Comparison of ENCODE assay signal across 8 cellular contexts in genomic region chr2:3728104-3729054, GRCh38. TPM values are rescaled to one million over a fixed set of nuclear protein-coding genes. Genes with fewer than 3 reads are reported as not detected.
DNase-seq lines count a peak whose midpoint lies in the region; ATAC-seq and TF ChIP-seq lines count a peak whose summit lies in the region.

No MANE protein-coding gene starts in this region.

- H3F3A ChIP-seq in MM.1S (ENCODE audit: insufficient read depth, low read length), result no peaks in the 10 kb centered on the region

- H3K9ac ChIP-seq in MM.1S (ENCODE audit: low read length), result no peak overlapping the region

- TF ChIP-seq CTCF in MM.1S (IDR thresholded peaks at IDR 0.05; ENCODE audit: low read length) (peak; percentile 31), foreskin fibroblast (IDR thresholded peaks at IDR 0.05; ENCODE audit: low read depth, low read length) (peak; percentile 58)

- H3K4me1 ChIP-seq in MM.1S (ENCODE audit: low read length), result no peaks in the 10 kb centered on the region

- DNase-seq in SIG-M5 treated with dmso at 0.1 percent for 504 hours (lab: John Stamatoyannopoulos, UW; ENCODE audit: unreplicated experiment) (peak; percentile 74), SIG-M5 (lab: John Stamatoyannopoulos, UW) (no peak), MM.1S (no peak), SKM-1 (lab: John Stamatoyannopoulos, UW; ENCODE audit: unreplicated experiment) (peak; percentile 62), foreskin fibroblast (peak; percentile 26 to 62), renal cortical epithelial cell (ENCODE audit: low read depth) (peak; percentile 33)
- no peak for DNase-seq in activated T-cell treated with anti-CD3 and anti-CD28 coated beads, Interleukin-2, amount 50 U/mL, for 1 hour

- H3K9me3 ChIP-seq in MM.1S (replicated peaks; ENCODE audit: insufficient read depth, low read length), result no peaks in the 10 kb centered on the region

- H3K27me3 ChIP-seq in MM.1S (replicated peaks; ENCODE audit: insufficient read depth, low read length), result no peaks in the 10 kb centered on the region

- peak overlapping the region; percentile 27; the same call in 1 of the 2 replicates for H3K4me2 ChIP-seq in MM.1S (ENCODE audit: low read depth, low read length)

- no peaks in the 10 kb centered on the region for H3K9me2 ChIP-seq in MM.1S (replicated peaks; ENCODE audit: insufficient read depth, low read length)

- H3K79me2 ChIP-seq in MM.1S (ENCODE audit: low read length), result no peaks in the 10 kb centered on the region

- no peaks in the 10 kb centered on the region for H3K36me3 ChIP-seq in MM.1S (replicated peaks; ENCODE audit: insufficient read depth, low read length)

- no peaks in the 10 kb centered on the region for H4K20me1 ChIP-seq in MM.1S (ENCODE audit: insufficient read depth, low read length)

- H3K4me3 ChIP-seq in MM.1S (ENCODE audit: low read length), result no peak overlapping the region
- H3K4me3 ChIP-seq in foreskin fibroblast (ENCODE audit: low read depth in 1 of 2, low read length in 2 of 2), result no peak overlapping the region

- no peak overlapping the region for H2AFZ ChIP-seq in MM.1S (ENCODE audit: low read length)

- no peak overlapping the region for H3K27ac ChIP-seq in MM.1S (ENCODE audit: low read length)

- no peak for ATAC-seq in GM21717 (IDR thresholded peaks at IDR 0.05; ENCODE audit: unreplicated experiment)

RNA-seq across cellular contexts. Expression of gene DCDC2C, which starts 25.0 kb away (rescaled TPM):
- not detected in 2 replicates for total RNA-seq in renal cortical epithelial cell

Comparison
In these comparisons a context has a peak if more than half of its experiments do, and no peak if none do; other contexts are left out.
1. DNase-seq: peak in SIG-M5 treated with dmso at 0.1 percent for 504 hours (single experiment), SKM-1 (single experiment), foreskin fibroblast (2 of 2) and renal cortical epithelial cell (single experiment); none in SIG-M5 (single experiment), MM.1S (single experiment) and activated T-cell treated with anti-CD3 and anti-CD28 coated beads, Interleukin-2, amount 50 U/mL, for 1 hour (single experiment).